ENCODE assay signal across 1 cellular context in genomic region chr22:42090596-42091445, GRCh38.
TF ChIP-seq lines count a peak whose summit lies in the region.

Gene NDUFA6, minus strand, starts transcription at chr22:42090772. Its CDS starts 28 bp downstream, at chr22:42090744.

TF ChIP-seq in HepG2, 621 proteins besides CTCF, POLR2A, EP300 and RAD21 (continued from another document and continues in another):
- no peak for TF ChIP-seq CERS6 (CRISPR knock-in tag; IDR thresholded peaks at IDR 0.05)
- TF ChIP-seq RELA (CRISPR knock-in tag; IDR thresholded peaks at IDR 0.05): no peak
- TF ChIP-seq ZEB1 (IDR thresholded peaks at IDR 0.05; ENCODE audit: insufficient replicate concordance, low read depth): no peak
- TF ChIP-seq ZFAT (CRISPR knock-in tag; conservative IDR thresholded peaks at IDR 0.05): no peak; the same call in 1 of the 2 replicates
- TF ChIP-seq TFDP2 (CRISPR knock-in tag; IDR thresholded peaks at IDR 0.05): peak; percentile 80
- no peak; the same call in 1 of the 2 replicates for TF ChIP-seq ZNF12 (CRISPR knock-in tag; IDR thresholded peaks at IDR 0.05)
- peak; percentile 50 for TF ChIP-seq ZSCAN9 (CRISPR knock-in tag; IDR thresholded peaks at IDR 0.05; ENCODE audit: borderline replicate concordance)
- peak; percentile 76 for TF ChIP-seq ZNF407 (CRISPR knock-in tag; IDR thresholded peaks at IDR 0.05; ENCODE audit: not compliant biosample characterization)
- TF ChIP-seq HCFC1 (IDR thresholded peaks at IDR 0.05; ENCODE audit: low read depth, low read length): no peak
- peak; percentile 58; the same call in 1 of the 2 replicates for TF ChIP-seq FOXP4 (CRISPR knock-in tag; IDR thresholded peaks at IDR 0.05)
- TF ChIP-seq ZNF512 (CRISPR knock-in tag; IDR thresholded peaks at IDR 0.05): no peak; the same call in 1 of the 2 replicates
- TF ChIP-seq ZNF362 (CRISPR knock-in tag; IDR thresholded peaks at IDR 0.05; ENCODE audit: borderline replicate concordance): no peak
- TF ChIP-seq ZNF839 (CRISPR knock-in tag; IDR thresholded peaks at IDR 0.05; ENCODE audit: borderline replicate concordance): peak; percentile 90
- peak; percentile 58 for TF ChIP-seq NRL (CRISPR knock-in tag; IDR thresholded peaks at IDR 0.05; ENCODE audit: borderline replicate concordance)
- 0 out of 2 replicates have a peak, but pooled peaks have one; percentile 56 for TF ChIP-seq KLF15 (CRISPR knock-in tag; IDR thresholded peaks at IDR 0.05; ENCODE audit: borderline replicate concordance)
- TF ChIP-seq MEF2D (CRISPR knock-in tag; IDR thresholded peaks at IDR 0.05): peak; percentile 68; the same call in 1 of the 2 replicates
- TF ChIP-seq KDM5A (IDR thresholded peaks at IDR 0.05; ENCODE audit: borderline replicate concordance, low read length): 0 out of 2 replicates have a peak, but pooled peaks have one; percentile 59
- peak; percentile 55; the same call in 1 of the 2 replicates for TF ChIP-seq CBFB (CRISPR knock-in tag; IDR thresholded peaks at IDR 0.05)
- TF ChIP-seq JUN (CRISPR knock-in tag; IDR thresholded peaks at IDR 0.05): peak; percentile 72
- TF ChIP-seq SIN3B (IDR thresholded peaks at IDR 0.05; ENCODE audit: low read length): no peak
- TF ChIP-seq CEBPG (CRISPR knock-in tag; IDR thresholded peaks at IDR 0.05): no peak
- peak; percentile 87; the same call in 1 of the 2 replicates for TF ChIP-seq SMAD1 (CRISPR knock-in tag; IDR thresholded peaks at IDR 0.05; ENCODE audit: borderline replicate concordance, low read depth)
- 0 out of 2 replicates have a peak, but pooled peaks have one; percentile 52 for TF ChIP-seq EED (CRISPR knock-in tag; IDR thresholded peaks at IDR 0.05)
- 0 out of 2 replicates have a peak, but pooled peaks have one; percentile 76 for TF ChIP-seq ZNF558 (CRISPR knock-in tag; IDR thresholded peaks at IDR 0.05; ENCODE audit: borderline replicate concordance)
- no peak for TF ChIP-seq STAT5B (CRISPR knock-in tag; IDR thresholded peaks at IDR 0.05)
- TF ChIP-seq TARDBP (CRISPR knock-in tag; IDR thresholded peaks at IDR 0.05): no peak; the same call in 1 of the 2 replicates
- peak; percentile 62; the same call in 1 of the 2 replicates for TF ChIP-seq ZBTB25 (CRISPR knock-in tag; IDR thresholded peaks at IDR 0.05)
- TF ChIP-seq YEATS2 (CRISPR knock-in tag; IDR thresholded peaks at IDR 0.05; ENCODE audit: borderline replicate concordance): peak; percentile 70
- TF ChIP-seq NFYB (CRISPR knock-in tag; IDR thresholded peaks at IDR 0.05): peak; percentile 85
- TF ChIP-seq GRHL1 (CRISPR knock-in tag; conservative IDR thresholded peaks at IDR 0.05): no peak
- TF ChIP-seq ZNF430 (CRISPR knock-in tag; IDR thresholded peaks at IDR 0.05): no peak; the same call in 1 of the 2 replicates
- TF ChIP-seq TBP (CRISPR knock-in tag; IDR thresholded peaks at IDR 0.05): no peak
- 0 out of 2 replicates have a peak, but pooled peaks have one; percentile 50 for TF ChIP-seq KAT7 (CRISPR knock-in tag; IDR thresholded peaks at IDR 0.05; ENCODE audit: borderline replicate concordance)
- TF ChIP-seq NFE2 (CRISPR knock-in tag; IDR thresholded peaks at IDR 0.05): no peak
- no peak for TF ChIP-seq SMAD3 (CRISPR knock-in tag; IDR thresholded peaks at IDR 0.05)
- peak; percentile 58 for TF ChIP-seq E2F1 (CRISPR knock-in tag; IDR thresholded peaks at IDR 0.05)
- TF ChIP-seq ZBTB8A (CRISPR knock-in tag; IDR thresholded peaks at IDR 0.05; ENCODE audit: borderline replicate concordance, low read depth): no peak
- TF ChIP-seq ZNF550 (CRISPR knock-in tag; IDR thresholded peaks at IDR 0.05; ENCODE audit: borderline replicate concordance): peak; percentile 88; the same call in 1 of the 2 replicates
- TF ChIP-seq ZBTB42 (CRISPR knock-in tag; IDR thresholded peaks at IDR 0.05): no peak; the same call in 1 of the 2 replicates
- TF ChIP-seq MTF1 (CRISPR knock-in tag; IDR thresholded peaks at IDR 0.05): peak; percentile 69; the same call in 1 of the 2 replicates
- no peak for TF ChIP-seq ZNF569 (CRISPR knock-in tag; IDR thresholded peaks at IDR 0.05; ENCODE audit: borderline replicate concordance)
- no peak for TF ChIP-seq ZC3H4 (CRISPR knock-in tag; IDR thresholded peaks at IDR 0.05; ENCODE audit: borderline replicate concordance)
- peak; percentile 92; the same call in 1 of the 2 replicates for TF ChIP-seq NFKB2 (CRISPR knock-in tag; IDR thresholded peaks at IDR 0.05; ENCODE audit: borderline replicate concordance)
- no peak for TF ChIP-seq HMG20A (CRISPR knock-in tag; IDR thresholded peaks at IDR 0.05; ENCODE audit: borderline replicate concordance)
